Comparison of ENCODE assay signal across 1 cellular context in genomic region chr2:65576861-65577601, GRCh38.
TF ChIP-seq lines count a peak whose summit lies in the region.

No MANE protein-coding gene starts in this region.

TF ChIP-seq in HepG2, 621 proteins besides CTCF, POLR2A, EP300 and RAD21 (continued from another document and continues in another):
- TF ChIP-seq UBTF (CRISPR knock-in tag; IDR thresholded peaks at IDR 0.05), result no peak
- no peak for TF ChIP-seq SNAPC5 (CRISPR knock-in tag; IDR thresholded peaks at IDR 0.05; ENCODE audit: borderline replicate concordance)
- no peak for TF ChIP-seq SKIL (CRISPR knock-in tag; IDR thresholded peaks at IDR 0.05; ENCODE audit: borderline replicate concordance)
- TF ChIP-seq CHD2 (IDR thresholded peaks at IDR 0.05; ENCODE audit: low read depth, low read length), result no peak
- no peak for TF ChIP-seq SRSF1 (optimal IDR thresholded peaks at IDR 0.05; ENCODE audit: low read depth, low read length)
- TF ChIP-seq KDM1A (CRISPR knock-in tag; IDR thresholded peaks at IDR 0.05), result peak; percentile 52; the same call in 1 of the 2 replicates
- 0 out of 2 replicates have a peak, but pooled peaks have one; percentile 43 for TF ChIP-seq TARDBP (CRISPR knock-in tag; IDR thresholded peaks at IDR 0.05)
- no peak for TF ChIP-seq KMT2A (CRISPR knock-in tag; IDR thresholded peaks at IDR 0.05)
- peak; percentile 13; the same call in 1 of the 2 replicates for TF ChIP-seq DPF2 (CRISPR knock-in tag; IDR thresholded peaks at IDR 0.05; ENCODE audit: borderline replicate concordance, low read depth)
- no peak for TF ChIP-seq TCF12 (IDR thresholded peaks at IDR 0.05)
- no peak for TF ChIP-seq TCF12 (CRISPR knock-in tag; IDR thresholded peaks at IDR 0.05)
- TF ChIP-seq ATF1 (CRISPR knock-in tag; IDR thresholded peaks at IDR 0.05), result no peak
- TF ChIP-seq RARA (CRISPR knock-in tag; IDR thresholded peaks at IDR 0.05), result peak; percentile 43; the same call in 1 of the 2 replicates
- no peak for TF ChIP-seq SP2 (CRISPR knock-in tag; IDR thresholded peaks at IDR 0.05)
- peak; percentile 97 for TF ChIP-seq ZNF460 (CRISPR knock-in tag; IDR thresholded peaks at IDR 0.05; ENCODE audit: borderline replicate concordance)
- TF ChIP-seq FOSL1 (CRISPR knock-in tag; IDR thresholded peaks at IDR 0.05; ENCODE audit: borderline replicate concordance), result peak; percentile 88
- TF ChIP-seq BCLAF1 (IDR thresholded peaks at IDR 0.05), result no peak
- TF ChIP-seq PAXIP1 (CRISPR knock-in tag; conservative IDR thresholded peaks at IDR 0.05), result peak; percentile 72
- 0 out of 2 replicates have a peak, but pooled peaks have one; percentile 37 for TF ChIP-seq MIER2 (CRISPR knock-in tag; IDR thresholded peaks at IDR 0.05)
- TF ChIP-seq SOX13 (IDR thresholded peaks at IDR 0.05), result no peak
- peak in 1 of 2 experiments; percentile 76; a peak in 2 of 4 replicates for TF ChIP-seq SOX13 (CRISPR knock-in tag; conservative IDR thresholded peaks at IDR 0.05 in 1 of 2, IDR thresholded peaks at IDR 0.05 in 1 of 2)
- peak; percentile 31; the same call in 1 of the 2 replicates for TF ChIP-seq KAT8 (CRISPR knock-in tag; IDR thresholded peaks at IDR 0.05)
- TF ChIP-seq KLF9 (CRISPR knock-in tag; IDR thresholded peaks at IDR 0.05; ENCODE audit: low read depth), result no peak
- no peak for TF ChIP-seq ZNF562 (CRISPR knock-in tag; IDR thresholded peaks at IDR 0.05; ENCODE audit: borderline replicate concordance)
- no peak for TF ChIP-seq DNMT3B (CRISPR knock-in tag; conservative IDR thresholded peaks at IDR 0.05)
- no peak for TF ChIP-seq ZNF235 (CRISPR knock-in tag; IDR thresholded peaks at IDR 0.05; ENCODE audit: borderline replicate concordance)
- no peak for TF ChIP-seq CCAR2 (optimal IDR thresholded peaks at IDR 0.05; ENCODE audit: low read depth, low read length)
- peak; percentile 78 for TF ChIP-seq ZMYM3 (CRISPR knock-in tag; IDR thresholded peaks at IDR 0.05)
- no peak for TF ChIP-seq LCORL (IDR thresholded peaks at IDR 0.05)
- TF ChIP-seq LCORL (CRISPR knock-in tag; IDR thresholded peaks at IDR 0.05), result peak; percentile 59; the same call in 1 of the 2 replicates
- TF ChIP-seq ZNF18 (CRISPR knock-in tag; IDR thresholded peaks at IDR 0.05; ENCODE audit: insufficient replicate concordance), result peak; percentile 72
- TF ChIP-seq KIAA2018 (CRISPR knock-in tag; IDR thresholded peaks at IDR 0.05; ENCODE audit: borderline replicate concordance), result no peak
- no peak for TF ChIP-seq ZNF446 (CRISPR knock-in tag; IDR thresholded peaks at IDR 0.05)
- 0 out of 2 replicates have a peak, but pooled peaks have one; percentile 29 for TF ChIP-seq BCL3 (CRISPR knock-in tag; IDR thresholded peaks at IDR 0.05)
- no peak for TF ChIP-seq ZNF790 (CRISPR knock-in tag; IDR thresholded peaks at IDR 0.05; ENCODE audit: borderline replicate concordance)
- TF ChIP-seq EEA1 (CRISPR knock-in tag; IDR thresholded peaks at IDR 0.05; ENCODE audit: borderline replicate concordance), result no peak
- TF ChIP-seq PTBP1 (IDR thresholded peaks at IDR 0.05; ENCODE audit: low read depth, low read length, poor library complexity, severe bottlenecking), result no peak
- TF ChIP-seq PITX1 (CRISPR knock-in tag; IDR thresholded peaks at IDR 0.05), result 0 out of 2 replicates have a peak, but pooled peaks have one; percentile 10
